Comparison of ENCODE assay signal across 20 cellular contexts in genomic region chr3:153096611-153097200, GRCh38.
"Had no signal": no experiment of that assay in that cellular context is flagged by ENCODE, and none has a peak within 500 bp of the region (broad histone marks: within the 10 kb centered on the region; RNA-seq: fewer than 3 reads in every experiment).

No MANE protein-coding gene starts in this region.

- H3K4me3 Mint-ChIP-seq: naive B cell; stimulated activated effector memory CD8-positive, alpha-beta T cell treated with anti-CD3 and anti-CD28 coated beads, Interleukin-12 subunit alpha, Interleukin-12 subunit beta, amount 100 ng/mL, for 72 hours had no signal

- ATAC-seq: activated naive CD4-positive, alpha-beta T cell treated with anti-CD3 and anti-CD28 coated beads, Interleukin-2, amount 50 U/mL, for 72 hours; body of pancreas; heart right ventricle; stimulated activated effector memory CD8-positive, alpha-beta T cell treated with anti-CD3 and anti-CD28 coated beads, Interleukin-12 subunit alpha, Interleukin-12 subunit beta, amount 100 ng/mL, for 72 hours had no signal

- H3K4me3 ChIP-seq: body of pancreas, heart right ventricle, smooth muscle cell had no signal

- H3K36me3 ChIP-seq: heart right ventricle, neutrophil had no signal

- FAIRE-seq: endometrium, keratinocyte had no signal

- H3K36me3 Mint-ChIP-seq: activated naive CD4-positive, alpha-beta T cell treated with anti-CD3 and anti-CD28 coated beads, Interleukin-2, amount 50 U/mL, for 72 hours; naive B cell; stimulated activated effector memory CD8-positive, alpha-beta T cell treated with anti-CD3 and anti-CD28 coated beads, Interleukin-12 subunit alpha, Interleukin-12 subunit beta, amount 100 ng/mL, for 72 hours had no signal

- H3K9me3 ChIP-seq: body of pancreas, heart right ventricle, neutrophil had no signal

- H3K27ac Mint-ChIP-seq: activated naive CD4-positive, alpha-beta T cell treated with anti-CD3 and anti-CD28 coated beads, Interleukin-2, amount 50 U/mL, for 72 hours; stimulated activated effector memory CD8-positive, alpha-beta T cell treated with anti-CD3 and anti-CD28 coated beads, Interleukin-12 subunit alpha, Interleukin-12 subunit beta, amount 100 ng/mL, for 72 hours had no signal

- H3K27me3 ChIP-seq: body of pancreas, heart right ventricle, neutrophil had no signal

- DNase-seq: activated CD4-positive, alpha-beta T cell treated with anti-CD3 and anti-CD28 coated beads, Interleukin-2, amount 50 U/mL, for 1 hour; activated CD4-positive, CD25-positive, alpha-beta regulatory T cell; activated effector memory CD4-positive, alpha-beta T cell treated with Interleukin-2 at 50 U/mL for 16 hours; activated T-cell treated with anti-CD3 and anti-CD28 coated beads, Interleukin-2, amount 50 U/mL, for 1 hour; amniotic stem cell; body of pancreas; cerebellar nuclear complex; foreskin melanocyte; heart right ventricle; naive B cell; posterior cingulate gyrus; right cardiac atrium; T-helper 2 cell; trophoblast cell had no signal

- H3K4me1 Mint-ChIP-seq: naive B cell; stimulated activated effector memory CD8-positive, alpha-beta T cell treated with anti-CD3 and anti-CD28 coated beads, Interleukin-12 subunit alpha, Interleukin-12 subunit beta, amount 100 ng/mL, for 72 hours had no signal

- H3K4me1 ChIP-seq: body of pancreas, heart right ventricle had no signal

- H3K27ac ChIP-seq: body of pancreas, heart right ventricle, neutrophil had no signal

- H3K9me3 Mint-ChIP-seq: activated naive CD4-positive, alpha-beta T cell treated with anti-CD3 and anti-CD28 coated beads, Interleukin-2, amount 50 U/mL, for 72 hours; naive B cell; stimulated activated effector memory CD8-positive, alpha-beta T cell treated with anti-CD3 and anti-CD28 coated beads, Interleukin-12 subunit alpha, Interleukin-12 subunit beta, amount 100 ng/mL, for 72 hours had no signal

- H3K4me2 ChIP-seq: smooth muscle cell had no signal
